1 cellular context compared by ENCODE assay signal in genomic region chr9:129145316-129145715, GRCh38.
TF ChIP-seq lines count a peak whose summit lies in the region.

No MANE protein-coding gene starts in this region.

TF ChIP-seq in GM23338, 12 proteins besides CTCF, POLR2A, EP300 and RAD21 (continued from another document):
- TF ChIP-seq ETS1 (IDR thresholded peaks at IDR 0.05) (no peak), STAT1 (IDR thresholded peaks at IDR 0.05; ENCODE audit: unreplicated experiment) (no peak)
